Comparison of ENCODE assay signal across 8 cellular contexts in genomic region chr5:148507644-148508043, GRCh38.
"Had no signal": no experiment of that assay in that cellular context is flagged by ENCODE, and none has a peak within 500 bp of the region (broad histone marks: within the 10 kb centered on the region; RNA-seq: fewer than 3 reads in every experiment).

No MANE protein-coding gene starts in this region.

- ATAC-seq: HCT116, HepG2 had no signal

- H3K27ac ChIP-seq: GM23248, HL-60 had no signal

- DNase-seq: GM23248, GOT3, H7, HFFc6 had no signal

- H3K36me3 ChIP-seq: HAP-1 had no signal

- H3K4me3 ChIP-seq: GM23248, HAP-1 had no signal

- H3K4me1 ChIP-seq: HAP-1 had no signal

- H3K9me3 ChIP-seq: HAP-1 had no signal
